Comparison of ENCODE assay signal across 19 cellular contexts in genomic region chr7:2013381-2014311, GRCh38.
DNase-seq lines count a peak whose midpoint lies in the region; ATAC-seq and TF ChIP-seq lines count a peak whose summit lies in the region.
"Had no signal": no experiment of that assay in that cellular context is flagged by ENCODE, and none has a peak within 500 bp of the region (broad histone marks: within the 10 kb centered on the region; RNA-seq: fewer than 3 reads in every experiment).

No MANE protein-coding gene starts in this region.

- no peak for TF ChIP-seq POLR2A in thyroid gland (IDR thresholded peaks at IDR 0.05)

- H3K36me3 ChIP-seq in osteoblast (ENCODE audit: insufficient read depth, low read length) (no peaks in the 10 kb centered on the region), thyroid gland (no peaks in the 10 kb centered on the region)
- H3K36me3 ChIP-seq: adrenal gland, vagina had no signal

- no peak overlapping the region for H2AFZ ChIP-seq in osteoblast (ENCODE audit: low read length)

- no peak for DNase-seq in stimulated activated naive CD8-positive, alpha-beta T cell treated with anti-CD3 and anti-CD28 coated beads, Interleukin-15, amount 100 ng/mL, for 72 hours
- no peak for DNase-seq in stimulated activated naive CD8-positive, alpha-beta T cell treated with anti-CD3 and anti-CD28 coated beads, Interleukin-15, Interleukin-2, amounts not matched to agents 100 U/mL and 50 U/mL, for 24 hours
- peak; percentile 69 for DNase-seq in cardiac septum (ENCODE audit: low spot score)
- peak; percentile 78 for DNase-seq in osteoblast (ENCODE audit: insufficient read length, low spot score, missing footprints)
- no peak for DNase-seq in effector CD4-positive, alpha-beta T cell
- no peak for DNase-seq in DMS53 treated with DMSO at 0.1 percent for 48 hours (lab: John Stamatoyannopoulos, UW; ENCODE audit: unreplicated experiment)
- DNase-seq in thyroid gland: no peak
- DNase-seq: CD4-positive, alpha-beta memory T cell; DND-41; erythroblast; MM.1S; PC-3; stimulated activated CD4-positive, alpha-beta T cell treated with anti-CD3 and anti-CD28 coated beads, Interleukin-1b, Interleukin-23, amount 100 ng/mL, for 48 hours had no signal

- intact Hi-C loops in cardiac septum (cut with DNase I) (no loop called here), thyroid gland (cut with DNase I) (no loop called here)

- peak; percentile 21 for ATAC-seq in stimulated activated naive CD8-positive, alpha-beta T cell treated with anti-CD3 and anti-CD28 coated beads, Interleukin-15, amount 100 ng/mL, for 72 hours
- ATAC-seq in stimulated activated naive CD8-positive, alpha-beta T cell treated with anti-CD3 and anti-CD28 coated beads, Interleukin-15, Interleukin-2, amounts not matched to agents 100 U/mL and 50 U/mL, for 24 hours: no peak
- no peak for ATAC-seq in activated T-helper 17 cell treated with anti-CD3 and anti-CD28 coated beads, Interleukin-2, amount 50 U/mL, for 72 hours (replicated peaks)
- ATAC-seq: activated CD4-positive, CD25-positive, alpha-beta regulatory T cell treated with anti-CD3 and anti-CD28 coated beads, Interleukin-2, amount 50 U/mL, for 24 hours; gastroesophageal sphincter; PC-3 had no signal

- no peak overlapping the region for H3K4me3 Mint-ChIP-seq in stimulated activated naive CD8-positive, alpha-beta T cell treated with anti-CD3 and anti-CD28 coated beads, Interleukin-15, amount 100 ng/mL, for 72 hours
- H3K4me3 Mint-ChIP-seq in activated T-helper 17 cell treated with anti-CD3 and anti-CD28 coated beads, Interleukin-2, amount 50 U/mL, for 72 hours: no peak overlapping the region
- H3K4me3 Mint-ChIP-seq: CD4-positive, alpha-beta memory T cell had no signal

- no peak overlapping the region for H3K27ac ChIP-seq in osteoblast (ENCODE audit: low read depth, low read length)
- H3K27ac ChIP-seq in thyroid gland: no peak overlapping the region
- H3K27ac ChIP-seq: adrenal gland, gastroesophageal sphincter, SK-N-MC, vagina had no signal

- peaks cover 8% of the 10 kb centered on the region for H3K36me3 Mint-ChIP-seq in activated T-helper 17 cell treated with anti-CD3 and anti-CD28 coated beads, Interleukin-2, amount 50 U/mL, for 72 hours (ENCODE audit: low read depth)

- no peaks in the 10 kb centered on the region for H3K79me2 ChIP-seq in osteoblast (ENCODE audit: insufficient read depth, low read length)

- 91 to 93% methylated on average over 23 to 33 of the region's 34 CpGs for WGBS in thyroid gland, 2 donors

- no peaks in the 10 kb centered on the region for H3K9me3 Mint-ChIP-seq in stimulated activated naive CD8-positive, alpha-beta T cell treated with anti-CD3 and anti-CD28 coated beads, Interleukin-15, amount 100 ng/mL, for 72 hours
- H3K9me3 Mint-ChIP-seq in activated T-helper 17 cell treated with anti-CD3 and anti-CD28 coated beads, Interleukin-2, amount 50 U/mL, for 72 hours: no peaks in the 10 kb centered on the region
- H3K9me3 Mint-ChIP-seq: CD4-positive, alpha-beta memory T cell had no signal

- H3K4me3 ChIP-seq in osteoblast (ENCODE audit: insufficient read depth, low read length) (no peak overlapping the region), thyroid gland (replicated peaks in 1 of 3) (no peak overlapping the region)
- H3K4me3 ChIP-seq: adrenal gland, gastroesophageal sphincter, SK-N-MC, vagina had no signal

- no peaks in the 10 kb centered on the region for H4K20me1 ChIP-seq in osteoblast (ENCODE audit: insufficient read depth, low read length)

- TF ChIP-seq CTCF in osteoblast (IDR thresholded peaks at IDR 0.05; ENCODE audit: extremely low read depth, low read depth, low read length) (no peak), thyroid gland (IDR thresholded peaks at IDR 0.05) (no peak)

- H3K27ac Mint-ChIP-seq in stimulated activated naive CD8-positive, alpha-beta T cell treated with anti-CD3 and anti-CD28 coated beads, Interleukin-15, amount 100 ng/mL, for 72 hours: no peak overlapping the region
- H3K27ac Mint-ChIP-seq in activated T-helper 17 cell treated with anti-CD3 and anti-CD28 coated beads, Interleukin-2, amount 50 U/mL, for 72 hours: no peak overlapping the region
- H3K27ac Mint-ChIP-seq: CD4-positive, alpha-beta memory T cell had no signal

- H3K9me3 ChIP-seq in osteoblast (ENCODE audit: low read depth, low read length): no peaks in the 10 kb centered on the region
- H3K9me3 ChIP-seq in thyroid gland: no peaks in the 10 kb centered on the region
- H3K9me3 ChIP-seq: adrenal gland, gastroesophageal sphincter, vagina had no signal

- no peaks in the 10 kb centered on the region for H3K27me3 Mint-ChIP-seq in stimulated activated naive CD8-positive, alpha-beta T cell treated with anti-CD3 and anti-CD28 coated beads, Interleukin-15, amount 100 ng/mL, for 72 hours
- H3K27me3 Mint-ChIP-seq in activated T-helper 17 cell treated with anti-CD3 and anti-CD28 coated beads, Interleukin-2, amount 50 U/mL, for 72 hours: no peaks in the 10 kb centered on the region
- H3K27me3 Mint-ChIP-seq: CD4-positive, alpha-beta memory T cell had no signal

- no peaks in the 10 kb centered on the region for H3K27me3 ChIP-seq in osteoblast (ENCODE audit: insufficient read depth, low read length)
- H3K27me3 ChIP-seq in thyroid gland: no peaks in the 10 kb centered on the region
- H3K27me3 ChIP-seq: adrenal gland, gastroesophageal sphincter, vagina had no signal

- no peak overlapping the region for H3K4me2 ChIP-seq in osteoblast (ENCODE audit: insufficient read depth, low read length)

- H3K4me1 Mint-ChIP-seq in stimulated activated naive CD8-positive, alpha-beta T cell treated with anti-CD3 and anti-CD28 coated beads, Interleukin-15, amount 100 ng/mL, for 72 hours: peaks cover 5% of the 10 kb centered on the region
- no peaks in the 10 kb centered on the region for H3K4me1 Mint-ChIP-seq in activated T-helper 17 cell treated with anti-CD3 and anti-CD28 coated beads, Interleukin-2, amount 50 U/mL, for 72 hours

- H3K4me1 ChIP-seq in osteoblast (ENCODE audit: insufficient read depth, low read length) (peaks cover 2% of the 10 kb centered on the region), thyroid gland (peaks cover 0 to 3% of the 10 kb centered on the region in 2 donors)

Comparison
In these comparisons a context has a peak if more than half of its experiments do, and no peak if none do; other contexts are left out.
1. DNase-seq: peak in cardiac septum (single experiment) and osteoblast (single experiment); none in stimulated activated naive CD8-positive, alpha-beta T cell treated with anti-CD3 and anti-CD28 coated beads, Interleukin-15, amount 100 ng/mL, for 72 hours (0 of 2), stimulated activated naive CD8-positive, alpha-beta T cell treated with anti-CD3 and anti-CD28 coated beads, Interleukin-15, Interleukin-2, amounts not matched to agents 100 U/mL and 50 U/mL, for 24 hours (single experiment), effector CD4-positive, alpha-beta T cell (single experiment), DMS53 treated with DMSO at 0.1 percent for 48 hours (single experiment) and thyroid gland (0 of 2).